ENCODE assay signal across 13 cellular contexts in the genomic region with DNA sequence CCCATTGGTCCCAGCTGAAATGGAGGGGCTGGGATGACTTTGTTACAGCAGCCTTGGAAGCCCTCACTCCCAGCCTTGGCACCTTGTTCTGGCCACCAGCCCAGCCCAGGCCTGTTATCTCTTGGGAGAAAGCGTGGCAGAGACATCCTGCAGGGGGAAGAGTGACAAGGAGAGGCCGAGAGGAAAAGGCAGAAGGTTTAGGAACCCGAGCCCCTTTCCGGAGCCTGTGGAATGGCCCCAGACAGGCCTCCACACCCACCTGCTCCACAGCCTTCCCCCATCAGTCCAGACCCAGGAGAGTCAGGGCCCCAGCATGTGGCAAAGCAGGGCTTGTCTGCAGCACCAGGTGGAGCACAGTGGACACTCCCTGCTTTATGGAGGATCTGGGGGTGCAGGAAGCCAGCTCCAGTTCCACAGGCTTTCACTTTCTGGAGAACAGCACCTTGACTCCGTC. TPM values are rescaled to one million over a fixed set of nuclear protein-coding genes. Genes with fewer than 3 reads are reported as not detected.
DNase-seq lines count a peak whose midpoint lies in the region; ATAC-seq and TF ChIP-seq lines count a peak whose summit lies in the region.
"Had no signal": no experiment of that assay in that cellular context is flagged by ENCODE, and none has a peak within 500 bp of the region (broad histone marks: within the 10 kb centered on the region; RNA-seq: fewer than 3 reads in every experiment).

No MANE protein-coding gene starts in this region.

- H3K4me2 ChIP-seq in osteoblast (ENCODE audit: insufficient read depth, low read length), result peak overlapping the region; percentile 37

- H3K79me2 ChIP-seq in osteoblast (ENCODE audit: insufficient read depth, low read length), result no peaks in the 10 kb centered on the region

- no peak overlapping the region for H3K4me3 ChIP-seq in adrenal gland
- peak overlapping the region in 2 of 12 donors; percentile 7 to 21 for H3K4me3 ChIP-seq in heart left ventricle
- H3K4me3 ChIP-seq in osteoblast (ENCODE audit: insufficient read depth, low read length), result peak overlapping the region; percentile 20
- H3K4me3 ChIP-seq in tibial nerve, result no peak overlapping the region

- no peaks in the 10 kb centered on the region for H3K27me3 ChIP-seq in adrenal gland
- H3K27me3 ChIP-seq in heart left ventricle, result no peaks in the 10 kb centered on the region
- no peaks in the 10 kb centered on the region for H3K27me3 ChIP-seq in osteoblast (ENCODE audit: insufficient read depth, low read length)
- H3K27me3 ChIP-seq in tibial nerve, result no peaks in the 10 kb centered on the region

- DNase-seq in adrenal gland (peak in 5 of 7 donors; percentile 58 to 68 (median 63)), heart left ventricle (peak in 4 of 5 donors; percentile 72 to 88 (median 82)), osteoblast (ENCODE audit: insufficient read length, low spot score, missing footprints) (peak; percentile 47), tibial nerve (ENCODE audit: low spot score in 2 of 2) (no peak), NCI-H510A (lab: John Stamatoyannopoulos, UW) (no peak), EL (no peak)
- no peak for DNase-seq in activated T-cell treated with anti-CD3 and anti-CD28 coated beads, Interleukin-2, amount 50 U/mL, for 4 hours
- DNase-seq: erythroblast; naive thymus-derived CD4-positive, alpha-beta T cell; NCI-H1048; NCI-H226 had no signal

- H3K36me3 ChIP-seq in adrenal gland (replicated peaks in 1 of 2), result peaks cover 0 to 31% of the 10 kb centered on the region in 2 donors
- peaks cover 0 to 41% (median 15%) of the 10 kb centered on the region in 9 donors for H3K36me3 ChIP-seq in heart left ventricle
- H3K36me3 ChIP-seq in osteoblast (ENCODE audit: insufficient read depth, low read length), result peaks cover 6% of the 10 kb centered on the region
- peaks cover 2 to 38% (median 6%) of the 10 kb centered on the region in 3 donors for H3K36me3 ChIP-seq in tibial nerve

- ATAC-seq in heart left ventricle (peak; percentile 67 to 73 (median 71)), HG03469 (IDR thresholded peaks at IDR 0.05; ENCODE audit: unreplicated experiment) (no peak)
- ATAC-seq in activated T-cell treated with anti-CD3 and anti-CD28 coated beads, Interleukin-2, amount 50 U/mL, for 4 hours, result no peak
- ATAC-seq: naive thymus-derived CD4-positive, alpha-beta T cell; Panc1 had no signal

- peak overlapping the region in 2 of 5 donors; percentile 20 to 44 for H3K27ac ChIP-seq in adrenal gland
- H3K27ac ChIP-seq in heart left ventricle, result peak overlapping the region; percentile 51 to 91 (median 81)
- H3K27ac ChIP-seq in osteoblast (ENCODE audit: low read depth, low read length), result peak overlapping the region; percentile 75
- H3K27ac ChIP-seq in tibial nerve, result peak overlapping the region in 3 of 4 donors; percentile 62 to 80 (median 79)

- H4K20me1 ChIP-seq in osteoblast (ENCODE audit: insufficient read depth, low read length), result no peaks in the 10 kb centered on the region

- 27 to 47% (median 29%) methylated on average over 4 to 5 of the region's 5 CpGs for WGBS in adrenal gland, 4 donors
- WGBS in heart left ventricle, 4 donors, result 25 to 53% (median 41%) methylated on average over 5 of the region's 5 CpGs
- WGBS in tibial nerve, 2 donors, result 71 to 72% methylated on average over 4 to 5 of the region's 5 CpGs

- intact Hi-C loops in adrenal gland (cut with DNase I) (no loop called here), heart left ventricle (cut with DNase I) (no loop called here)

- H3K36me3 Mint-ChIP-seq in activated T-cell treated with anti-CD3 and anti-CD28 coated beads, Interleukin-2, amount 50 U/mL, for 4 hours (ENCODE audit: insufficient read depth), result peaks cover 9% of the 10 kb centered on the region

- H3K4me3 Mint-ChIP-seq in activated T-cell treated with anti-CD3 and anti-CD28 coated beads, Interleukin-2, amount 50 U/mL, for 4 hours, result no peak overlapping the region
- H3K4me3 Mint-ChIP-seq: naive thymus-derived CD4-positive, alpha-beta T cell had no signal

- TF ChIP-seq POLR2A in adrenal gland (IDR thresholded peaks at IDR 0.05), result no peak
- TF ChIP-seq POLR2A in heart left ventricle (IDR thresholded peaks at IDR 0.05), result no peak
- TF ChIP-seq POLR2A in tibial nerve (IDR thresholded peaks at IDR 0.05), result no peak

- H2AFZ ChIP-seq in osteoblast (ENCODE audit: low read length), result no peak overlapping the region

- H3K9me3 Mint-ChIP-seq in activated T-cell treated with anti-CD3 and anti-CD28 coated beads, Interleukin-2, amount 50 U/mL, for 4 hours, result no peaks in the 10 kb centered on the region

- TF ChIP-seq CTCF in adrenal gland (IDR thresholded peaks at IDR 0.05), result no peak
- peak in 1 of 12 donors; percentile 14 for TF ChIP-seq CTCF in heart left ventricle (IDR thresholded peaks at IDR 0.05)
- no peak for TF ChIP-seq CTCF in osteoblast (IDR thresholded peaks at IDR 0.05; ENCODE audit: extremely low read depth, low read depth, low read length)
- TF ChIP-seq CTCF in tibial nerve (IDR thresholded peaks at IDR 0.05), result no peak

- no peaks in the 10 kb centered on the region for H3K4me1 Mint-ChIP-seq in activated T-cell treated with anti-CD3 and anti-CD28 coated beads, Interleukin-2, amount 50 U/mL, for 4 hours (ENCODE audit: low read depth)

- peaks cover 10 to 20% of the 10 kb centered on the region in 2 donors for H3K4me1 ChIP-seq in adrenal gland (replicated peaks in 1 of 2)
- peaks cover 0 to 71% (median 44%) of the 10 kb centered on the region in 12 donors for H3K4me1 ChIP-seq in heart left ventricle
- H3K4me1 ChIP-seq in osteoblast (ENCODE audit: insufficient read depth, low read length), result peaks cover 39% of the 10 kb centered on the region
- H3K4me1 ChIP-seq in tibial nerve, result peaks cover 0 to 81% (median 46%) of the 10 kb centered on the region in 4 donors

- H3K9me3 ChIP-seq in adrenal gland (replicated peaks in 1 of 3) (no peaks in the 10 kb centered on the region), heart left ventricle (no peaks in the 10 kb centered on the region), osteoblast (ENCODE audit: low read depth, low read length) (no peaks in the 10 kb centered on the region), tibial nerve (no peaks in the 10 kb centered on the region)

- H3K27me3 Mint-ChIP-seq in activated T-cell treated with anti-CD3 and anti-CD28 coated beads, Interleukin-2, amount 50 U/mL, for 4 hours (ENCODE audit: low read depth), result no peaks in the 10 kb centered on the region
- H3K27me3 Mint-ChIP-seq: naive thymus-derived CD4-positive, alpha-beta T cell had no signal

- no peak for TF ChIP-seq EP300 in tibial nerve (IDR thresholded peaks at IDR 0.05)

RNA-seq across cellular contexts. Expression of gene TRIM8, which starts 24.1 kb away (rescaled TPM):
- total RNA-seq in adrenal gland, result 100 to 1,000 TPM in 7 of 8 donors, 10 to 100 TPM in 1; 73.1 to 175 (median 138) TPM
- polyA plus RNA-seq in adrenal gland, result 10 to 100 TPM; 45.0 to 57.6 (median 53.0) TPM
- total RNA-seq in heart left ventricle, result 100 to 1,000 TPM in 6 of 9 donors, 10 to 100 TPM in 3; 91.5 to 225 (median 107) TPM
- polyA plus RNA-seq in heart left ventricle, result 10 to 100 TPM; 38.9 to 94.6 TPM
- 107 and 126 TPM in 2 replicates for total RNA-seq in osteoblast
- total RNA-seq in tibial nerve, result 100 to 1,000 TPM; 156 to 206 (median 157) TPM
- 10 to 100 TPM; 53.9 to 67.6 (median 59.9) TPM for total RNA-seq in activated T-cell treated with anti-CD3 and anti-CD28 coated beads, Interleukin-2, amount 50 U/mL, for 4 hours

Comparison
In these comparisons a context has a peak if more than half of its experiments do, and no peak if none do; other contexts are left out.
1. DNase-seq: peak in adrenal gland (5 of 7), heart left ventricle (4 of 5) and osteoblast (single experiment); none in tibial nerve (0 of 2), NCI-H510A (single experiment), activated T-cell treated with anti-CD3 and anti-CD28 coated beads, Interleukin-2, amount 50 U/mL, for 4 hours (single experiment) and EL (single experiment).
2. ATAC-seq: peak in heart left ventricle (4 of 4); none in HG03469 (single experiment) and activated T-cell treated with anti-CD3 and anti-CD28 coated beads, Interleukin-2, amount 50 U/mL, for 4 hours (0 of 2).